In genomic region chr5:176540956-176541337, GRCh38 we compare ENCODE assay signal across 11 cellular contexts. TPM values are rescaled to one million over a fixed set of nuclear protein-coding genes. Genes with fewer than 3 reads are reported as not detected.
DNase-seq lines count a peak whose midpoint lies in the region; ATAC-seq, FAIRE-seq and TF ChIP-seq lines count a peak whose summit lies in the region.
"Had no signal": no experiment of that assay in that cellular context is flagged by ENCODE, and none has a peak within 500 bp of the region (broad histone marks: within the 10 kb centered on the region; RNA-seq: fewer than 3 reads in every experiment).

No MANE protein-coding gene starts in this region.

- TF ChIP-seq EP300 in stomach (IDR thresholded peaks at IDR 0.05), result no peak

- H3K27ac ChIP-seq in keratinocyte (ENCODE audit: control insufficient read depth, insufficient read depth, low read length) (peak overlapping the region; percentile 89), stomach (peak overlapping the region in 4 of 5 donors; percentile 77 to 93 (median 87))

- H3K9me3 ChIP-seq in keratinocyte (ENCODE audit: control insufficient read depth, low read depth, low read length), result no peaks in the 10 kb centered on the region
- H3K9me3 ChIP-seq in stomach, result no peaks in the 10 kb centered on the region
- H3K9me3 ChIP-seq in BE2C, result no peaks in the 10 kb centered on the region

- no peaks in the 10 kb centered on the region for H3K27me3 ChIP-seq in keratinocyte (ENCODE audit: control insufficient read depth, extremely low read depth, insufficient read depth, low read length)
- H3K27me3 ChIP-seq in stomach, result no peaks in the 10 kb centered on the region
- H3K27me3 ChIP-seq in BE2C, result no peaks in the 10 kb centered on the region

- intact Hi-C loops in stomach (cut with DNase I; ENCODE audit: low total_unique reads), result no loop called here

- H3K27me3 Mint-ChIP-seq in activated T-cell treated with anti-CD3 and anti-CD28 coated beads, Interleukin-2, amount 50 U/mL, for 72 hours (ENCODE audit: low read depth), result no peaks in the 10 kb centered on the region
- H3K27me3 Mint-ChIP-seq in activated CD8-positive, alpha-beta T cell treated with anti-CD3 and anti-CD28 coated beads, Interleukin-2, amount 10 ng/mL, durations not matched to agents 7 days and 5 days (ENCODE audit: low read depth), result no peaks in the 10 kb centered on the region

- TF ChIP-seq CTCF in keratinocyte (optimal IDR thresholded peaks at IDR 0.05 in 1 of 3, IDR thresholded peaks at IDR 0.05 in 1 of 3, conservative IDR thresholded peaks at IDR 0.05 in 1 of 3; ENCODE audit: extremely low read depth in 1 of 3, insufficient read depth in 2 of 3, low read length in 3 of 3) (no peak), stomach (IDR thresholded peaks at IDR 0.05) (no peak), BE2C (IDR thresholded peaks at IDR 0.05; ENCODE audit: low read depth, low read length) (no peak)

- POLR2A ChIA-PET in activated CD8-positive, alpha-beta T cell treated with anti-CD3 and anti-CD28 coated beads, Interleukin-2, amount 10 ng/mL, durations not matched to agents 7 days and 5 days (lab: Charles Lee), result interaction anchor here (0.6 to 2.0 kb wide), 3 partner anchors 11 to 93 kb away, joined by 3 to 7 read pairs (median 5); partner anchors contain the start of gene FAF2

- H2AFZ ChIP-seq in keratinocyte (ENCODE audit: control insufficient read depth, low read length), result no peak overlapping the region

- H4K20me1 ChIP-seq in keratinocyte (ENCODE audit: control insufficient read depth, extremely low read depth, insufficient read depth, low read length), result no peaks in the 10 kb centered on the region

- no peak for FAIRE-seq in keratinocyte (lab: Jason Lieb, UNC)

- peaks cover 6% of the 10 kb centered on the region for H3K79me2 ChIP-seq in keratinocyte (ENCODE audit: control insufficient read depth, insufficient read depth, low read length)

- H3K4me3 Mint-ChIP-seq in activated T-cell treated with anti-CD3 and anti-CD28 coated beads, Interleukin-2, amount 50 U/mL, for 72 hours, result peak overlapping the region; percentile 92 to 93
- H3K4me3 Mint-ChIP-seq in activated CD8-positive, alpha-beta T cell treated with anti-CD3 and anti-CD28 coated beads, Interleukin-2, amount 10 ng/mL, durations not matched to agents 7 days and 5 days, result peak overlapping the region; percentile 86

- H3K36me3 ChIP-seq in keratinocyte (ENCODE audit: control insufficient read depth in 2 of 2, extremely low read depth in 1 of 2, insufficient read depth in 2 of 2, low read length in 2 of 2) (no peaks in the 10 kb centered on the region), stomach (no peaks in the 10 kb centered on the region), BE2C (no peaks in the 10 kb centered on the region; the same call in 1 of the 2 replicates)

- H3K9me1 ChIP-seq in keratinocyte (ENCODE audit: control insufficient read depth, extremely low read depth, insufficient read depth, low read length), result no peaks in the 10 kb centered on the region

- TF ChIP-seq POLR2A in stomach (IDR thresholded peaks at IDR 0.05), result no peak

- no peaks in the 10 kb centered on the region for H3K9me3 Mint-ChIP-seq in activated T-cell treated with anti-CD3 and anti-CD28 coated beads, Interleukin-2, amount 50 U/mL, for 72 hours
- no peaks in the 10 kb centered on the region for H3K9me3 Mint-ChIP-seq in activated CD8-positive, alpha-beta T cell treated with anti-CD3 and anti-CD28 coated beads, Interleukin-2, amount 10 ng/mL, durations not matched to agents 7 days and 5 days (ENCODE audit: insufficient read depth)

- no peak for ATAC-seq in activated T-cell treated with anti-CD3 and anti-CD28 coated beads, Interleukin-2, amount 50 U/mL, for 72 hours (replicated peaks in 1 of 2)
- ATAC-seq in activated CD8-positive, alpha-beta T cell treated with anti-CD3 and anti-CD28 coated beads, Interleukin-2, amount 10 ng/mL, durations not matched to agents 7 days and 5 days, result no peak
- no peak for ATAC-seq in GM21529 (IDR thresholded peaks at IDR 0.05; ENCODE audit: unreplicated experiment)
- ATAC-seq: activated CD4-positive, CD25-positive, alpha-beta regulatory T cell treated with anti-CD3 and anti-CD28 coated beads, Interleukin-2, amount 50 U/mL, for 24 hours had no signal

- dilution Hi-C loops in keratinocyte (cut with MboI; ENCODE audit: extremely low pct_ligation_motif_present, low sequenced_read_pairs), result no loop called here

- peak in 1 of 2 donors; percentile 44 for DNase-seq in activated T-cell treated with anti-CD3 and anti-CD28 coated beads, Interleukin-2, amount 50 U/mL, for 72 hours
- no peak for DNase-seq in activated T-cell treated with anti-CD3 and anti-CD28 coated beads for 4 hours
- peak; percentile 52 for DNase-seq in activated CD8-positive, alpha-beta T cell treated with anti-CD3 and anti-CD28 coated beads, Interleukin-2, amount 10 ng/mL, durations not matched to agents 7 days and 5 days
- DNase-seq in keratinocyte (ENCODE audit: low read depth, low spot score), result no peak
- DNase-seq in stomach, result no peak
- no peak for DNase-seq in BE2C
- no peak for DNase-seq in NCI-H82 (lab: John Stamatoyannopoulos, UW)
- DNase-seq: NCI-H1048 had no signal

- peaks cover 41% of the 10 kb centered on the region for H3K4me1 ChIP-seq in keratinocyte (ENCODE audit: control insufficient read depth, extremely low read depth, insufficient read depth, low read length)
- peaks cover 24 to 66% (median 55%) of the 10 kb centered on the region in 4 donors for H3K4me1 ChIP-seq in stomach
- peaks cover 10% of the 10 kb centered on the region for H3K4me1 ChIP-seq in BE2C

- H3K4me3 ChIP-seq in keratinocyte (ENCODE audit: control insufficient read depth in 2 of 3, extremely low read depth in 1 of 3, insufficient read depth in 2 of 3, low read depth in 1 of 3, low read length in 3 of 3) (no peak overlapping the region), stomach (no peak overlapping the region), BE2C (ENCODE audit: low read depth, low read length) (no peak overlapping the region)

- no peaks in the 10 kb centered on the region for H3K36me3 Mint-ChIP-seq in activated T-cell treated with anti-CD3 and anti-CD28 coated beads, Interleukin-2, amount 50 U/mL, for 72 hours (ENCODE audit: insufficient read depth in 2 of 2)
- peaks cover 23% of the 10 kb centered on the region for H3K36me3 Mint-ChIP-seq in activated CD8-positive, alpha-beta T cell treated with anti-CD3 and anti-CD28 coated beads, Interleukin-2, amount 10 ng/mL, durations not matched to agents 7 days and 5 days (ENCODE audit: low read depth)

- peak overlapping the region; percentile 51 for H3K9ac ChIP-seq in keratinocyte (ENCODE audit: control insufficient read depth, extremely low read depth, insufficient read depth, low read length)

- H3K4me1 Mint-ChIP-seq in activated T-cell treated with anti-CD3 and anti-CD28 coated beads, Interleukin-2, amount 50 U/mL, for 72 hours (ENCODE audit: low read depth), result peaks cover 60% of the 10 kb centered on the region
- peaks cover 66% of the 10 kb centered on the region for H3K4me1 Mint-ChIP-seq in activated CD8-positive, alpha-beta T cell treated with anti-CD3 and anti-CD28 coated beads, Interleukin-2, amount 10 ng/mL, durations not matched to agents 7 days and 5 days (ENCODE audit: low read depth)

- CTCF ChIA-PET in activated CD8-positive, alpha-beta T cell treated with anti-CD3 and anti-CD28 coated beads, Interleukin-2, amount 10 ng/mL, durations not matched to agents 7 days and 5 days (lab: Charles Lee), result interaction anchor here (1.4 to 4.7 kb wide), 2 partner anchors 93 to 124 kb away, joined by 4 to 26 read pairs; partner anchors contain the start of genes CLTB and FAF2

- WGBS in stomach, 5 donors, result 77 to 85% (median 81%) methylated on average over 8 of the region's 8 CpGs

- H3K27ac Mint-ChIP-seq in activated T-cell treated with anti-CD3 and anti-CD28 coated beads, Interleukin-2, amount 50 U/mL, for 72 hours, result peak overlapping the region; percentile 88
- H3K27ac Mint-ChIP-seq in activated CD8-positive, alpha-beta T cell treated with anti-CD3 and anti-CD28 coated beads, Interleukin-2, amount 10 ng/mL, durations not matched to agents 7 days and 5 days, result peak overlapping the region; percentile 92

- peak overlapping the region; percentile 90 for H3K4me2 ChIP-seq in keratinocyte (ENCODE audit: control insufficient read depth, extremely low read depth, insufficient read depth, low read depth, low read length)

RNA-seq across cellular contexts. Expression of gene RNF44, which starts 3.7 kb away (rescaled TPM):
- total RNA-seq in activated T-cell treated with anti-CD3 and anti-CD28 coated beads, Interleukin-2, amount 50 U/mL, for 72 hours, result 10 to 100 TPM; 93.0 to 93.6 TPM
- 10 to 100 TPM; 88.3 to 92.7 TPM for total RNA-seq in activated CD8-positive, alpha-beta T cell treated with anti-CD3 and anti-CD28 coated beads, Interleukin-2, amount 10 ng/mL, durations not matched to agents 7 days and 5 days
- 5.3 to 9.9 TPM (median 6.4 TPM) in 3 replicates for polyA plus RNA-seq in keratinocyte
- 7.6 TPM for polyA plus RNA-seq in keratinocyte (2011; ENCODE audit: low read depth)
- 5.5 and 10.2 TPM in 2 replicates for polyA plus RNA-seq in keratinocyte (2011; cell fraction: cytosol; rRNA removed)
- polyA plus RNA-seq in keratinocyte (2011; cell fraction: nucleus; rRNA removed), result 35.9 and 49.7 TPM in 2 replicates
- 18.2 and 30.0 TPM in 2 replicates for polyA plus RNA-seq in keratinocyte (2012; ENCODE audit: low replicate concordance)
- 5.0 to 16.2 TPM (median 7.2 TPM) in 3 replicates for polyA minus RNA-seq in keratinocyte
- 28.8 TPM for polyA minus RNA-seq in keratinocyte (2011; cell fraction: cytosol; rRNA and poly(A)+ RNA removed)
- polyA minus RNA-seq in keratinocyte (2011; cell fraction: nucleus; rRNA and poly(A)+ RNA removed), result 15.8 and 17.5 TPM in 2 replicates
- total RNA-seq in stomach, result 100 to 1,000 TPM in 1 of 5 donors, 10 to 100 TPM in 3, 1 to 10 TPM in 1; 6.6 to 176 (median 30.6) TPM
- 10 to 100 TPM; 11.5 to 15.1 (median 13.6) TPM for polyA plus RNA-seq in stomach
- polyA plus RNA-seq in BE2C (2012; ENCODE audit: insufficient read depth, insufficient read length, low read depth), result 156 TPM

RNA-seq across cellular contexts. Expression of gene CDHR2, which starts 8.2 kb away (rescaled TPM):
- under 1 TPM; 0.67 to 0.81 TPM for total RNA-seq in activated T-cell treated with anti-CD3 and anti-CD28 coated beads, Interleukin-2, amount 50 U/mL, for 72 hours
- total RNA-seq in activated CD8-positive, alpha-beta T cell treated with anti-CD3 and anti-CD28 coated beads, Interleukin-2, amount 10 ng/mL, durations not matched to agents 7 days and 5 days, result 1 to 10 TPM; 2.1 to 2.2 TPM
- 0.01 TPM in 2 of 3 replicates, not detected in the other for polyA plus RNA-seq in keratinocyte
- not detected for polyA plus RNA-seq in keratinocyte (2011; ENCODE audit: low read depth)
- not detected in 2 replicates for polyA plus RNA-seq in keratinocyte (2011; cell fraction: cytosol; rRNA removed)
- 0.03 TPM in 1 of 2 replicates, not detected in the other for polyA plus RNA-seq in keratinocyte (2011; cell fraction: nucleus; rRNA removed)
- polyA plus RNA-seq in keratinocyte (2012; ENCODE audit: low replicate concordance), result 0.24 TPM in 1 of 2 replicates, not detected in the other
- 0.07 TPM in 1 of 3 replicates, not detected in the others for polyA minus RNA-seq in keratinocyte
- not detected for polyA minus RNA-seq in keratinocyte (2011; cell fraction: cytosol; rRNA and poly(A)+ RNA removed)
- polyA minus RNA-seq in keratinocyte (2011; cell fraction: nucleus; rRNA and poly(A)+ RNA removed), result not detected in 2 replicates
- 10 to 100 TPM in 3 of 5 donors, 1 to 10 TPM in 2; 9.6 to 18.7 (median 13.4) TPM for total RNA-seq in stomach
- polyA plus RNA-seq in stomach, result 1 to 10 TPM in 1 of 3 donors, under 1 TPM in 2; 0.13 to 1.6 (median 0.76) TPM
- 7.5 TPM for polyA plus RNA-seq in BE2C (2012; ENCODE audit: insufficient read depth, insufficient read length, low read depth)
- total RNA-seq: pulmonary artery endothelial cell had no signal
